8 cellular contexts compared by ENCODE assay signal in genomic region chr13:30616927-30617314, GRCh38. TPM values are rescaled to one million over a fixed set of nuclear protein-coding genes. Genes with fewer than 3 reads are reported as not detected.
DNase-seq lines count a peak whose midpoint lies in the region; ATAC-seq, FAIRE-seq and TF ChIP-seq lines count a peak whose summit lies in the region.

No MANE protein-coding gene starts in this region.

- H3K9ac ChIP-seq in SK-N-SH: peak overlapping the region; percentile 99
- H3K9ac ChIP-seq in colonic mucosa (ENCODE audit: low read depth in 2 of 2, low read length in 2 of 2): peak overlapping the region; percentile 94 to 96

- no peak overlapping the region for H3K27ac Mint-ChIP-seq in stimulated activated effector memory CD8-positive, alpha-beta T cell treated with anti-CD3 and anti-CD28 coated beads, Interleukin-12 subunit alpha, Interleukin-12 subunit beta, amount 100 ng/mL, for 72 hours

- TF ChIP-seq POLR2A in A549 (IDR thresholded peaks at IDR 0.05; ENCODE audit: low read length): peak; percentile 66

- TF ChIP-seq CTCF in A549 (IDR thresholded peaks at IDR 0.05): no peak
- TF ChIP-seq CTCF in GM06990 (IDR thresholded peaks at IDR 0.05; ENCODE audit: insufficient read depth, low read length, poor library complexity, severe bottlenecking): no peak
- TF ChIP-seq CTCF in SK-N-SH (IDR thresholded peaks at IDR 0.05): no peak
- TF ChIP-seq CTCF in colonic mucosa (IDR thresholded peaks at IDR 0.05): no peak

- 1% methylated on average over 12 of the region's 12 CpGs for WGBS in A549 (ENCODE audit: missing lambda C conversion rate)
- WGBS in SK-N-SH (ENCODE audit: low lambda C conversion rate): 2% methylated on average over 12 of the region's 12 CpGs

- H3K36me3 Mint-ChIP-seq in stimulated activated effector memory CD8-positive, alpha-beta T cell treated with anti-CD3 and anti-CD28 coated beads, Interleukin-12 subunit alpha, Interleukin-12 subunit beta, amount 100 ng/mL, for 72 hours: peaks cover 18% of the 10 kb centered on the region

- TF ChIP-seq EP300 in A549 (IDR thresholded peaks at IDR 0.05) (no peak), SK-N-SH (IDR thresholded peaks at IDR 0.05; ENCODE audit: borderline replicate concordance in 1 of 2, low read depth in 1 of 2, low read length in 1 of 2) (no peak)

- H4K20me1 ChIP-seq in SK-N-SH (ENCODE audit: insufficient read depth): peaks cover 20% of the 10 kb centered on the region; the same call in 1 of the 2 replicates

- CTCF ChIA-PET in A549 (lab: Yijun Ruan, JAX) (interaction anchor here (0.7 to 1.0 kb wide), 2 partner anchors 15 to 249 kb away, joined by 3 read pairs; no protein-coding TSS in a partner anchor), SK-N-SH (lab: Yijun Ruan, JAX) (interaction anchor here (0.7 to 2.1 kb wide), 5 partner anchors 10 to 484 kb away, joined by 3 to 8 read pairs (median 4); no protein-coding TSS in a partner anchor)

- H3K4me1 Mint-ChIP-seq in stimulated activated effector memory CD8-positive, alpha-beta T cell treated with anti-CD3 and anti-CD28 coated beads, Interleukin-12 subunit alpha, Interleukin-12 subunit beta, amount 100 ng/mL, for 72 hours: peaks cover 5% of the 10 kb centered on the region

- no peak overlapping the region for H3K4me3 Mint-ChIP-seq in stimulated activated effector memory CD8-positive, alpha-beta T cell treated with anti-CD3 and anti-CD28 coated beads, Interleukin-12 subunit alpha, Interleukin-12 subunit beta, amount 100 ng/mL, for 72 hours

- H3K79me2 ChIP-seq in SK-N-SH (ENCODE audit: insufficient read depth): peaks cover 82% of the 10 kb centered on the region

- H3K27ac ChIP-seq in A549 (peak overlapping the region; percentile 96 to 98), SK-N-SH (ENCODE audit: low read depth in 2 of 2, low read length in 1 of 2) (peak overlapping the region; percentile 100), colonic mucosa (peak overlapping the region; percentile 99)

- intact Hi-C loops in colonic mucosa (cut with DNase I): loop anchor here (10.0 kb wide), 1 partner anchor 152 kb away; the partner anchor contains the start of gene HMGB1

- peaks cover 14% of the 10 kb centered on the region for H3F3A ChIP-seq in SK-N-SH (replicated peaks; ENCODE audit: insufficient read depth)

- POLR2A ChIA-PET in A549 (lab: Yijun Ruan, JAX): interaction anchor here (0.6 to 2.7 kb wide), 17 partner anchors 8 to 485 kb away, joined by 3 to 17 read pairs (median 5); partner anchors contain the start of genes HMGB1 and UBE2L5
- POLR2A ChIA-PET in SK-N-SH (lab: Yijun Ruan, JAX): interaction anchor here (0.7 to 3.6 kb wide), 9 partner anchors 8 to 484 kb away, joined by 3 to 25 read pairs (median 6); partner anchors contain the start of gene HMGB1

- H2AFZ ChIP-seq in SK-N-SH (ENCODE audit: low read depth): 0 out of 2 replicates have a peak overlapping the region, but pooled peaks have one; percentile 73

- H3K4me2 ChIP-seq in A549 (peak overlapping the region; percentile 97), SK-N-SH (peak overlapping the region; percentile 95)

- H3K4me3 ChIP-seq in A549: peak overlapping the region; percentile 74
- peak overlapping the region; percentile 97 for H3K4me3 ChIP-seq in GM06990 (replicated peaks; ENCODE audit: low read depth, low read length)
- H3K4me3 ChIP-seq in SK-N-SH (ENCODE audit: low read depth in 2 of 2, low read length in 1 of 2): peak overlapping the region; percentile 96 to 98
- peak overlapping the region; percentile 79 for H3K4me3 ChIP-seq in colonic mucosa

- no peak for TF ChIP-seq RAD21 in A549 (conservative IDR thresholded peaks at IDR 0.05 in 1 of 2, IDR thresholded peaks at IDR 0.05 in 1 of 2)
- peak; percentile 21 for TF ChIP-seq RAD21 in SK-N-SH (IDR thresholded peaks at IDR 0.05; ENCODE audit: low read length)

- DNase-seq in A549 (ENCODE audit: low read depth in 1 of 2, low spot score in 1 of 2) (peak; percentile 49 to 88), GM06990 (ENCODE audit: extremely low read depth, insufficient read length) (no peak), NCI-H1048 (lab: John Stamatoyannopoulos, UW) (peak; percentile 29), SK-N-SH (peak; percentile 64), colonic mucosa (peak; percentile 77), kidney glomerular epithelial cell (lab: John Stamatoyannopoulos, UW) (peak; percentile 77)
- no peak for DNase-seq in stimulated activated effector memory CD8-positive, alpha-beta T cell treated with anti-CD3 and anti-CD28 coated beads, Interleukin-12 subunit alpha, Interleukin-12 subunit beta, amount 100 ng/mL, for 72 hours (ENCODE audit: low spot score in 2 of 2)

- no peak for FAIRE-seq in A549 (lab: Jason Lieb, UNC)

- H3K4me1 ChIP-seq in A549 (peaks cover 20% of the 10 kb centered on the region; the same call in 2 of the 3 replicates), SK-N-SH (ENCODE audit: control insufficient read depth in 1 of 2, insufficient read depth in 2 of 2, low read depth in 1 of 2, low read length in 1 of 2) (peaks cover 14% of the 10 kb centered on the region in 2 experiments; a peak in 3 of 4 replicates), colonic mucosa (peaks cover 12% of the 10 kb centered on the region)

- H3K9me2 ChIP-seq in SK-N-SH: no peaks in the 10 kb centered on the region

- H3K27me3 ChIP-seq in GM06990 (replicated peaks; ENCODE audit: control insufficient read depth, insufficient read depth, low read length): no peaks in the 10 kb centered on the region
- H3K27me3 ChIP-seq in SK-N-SH (ENCODE audit: insufficient read depth): no peaks in the 10 kb centered on the region
- no peaks in the 10 kb centered on the region for H3K27me3 ChIP-seq in colonic mucosa

- H3K36me3 ChIP-seq in GM06990 (ENCODE audit: control insufficient read depth, insufficient read depth, low read length): no peaks in the 10 kb centered on the region; the same call in 1 of the 2 replicates
- peaks cover 1 to 11% of the 10 kb centered on the region in 2 experiments for H3K36me3 ChIP-seq in SK-N-SH (replicated peaks in 1 of 2; ENCODE audit: control insufficient read depth in 1 of 2, insufficient read depth in 2 of 2, low read length in 1 of 2)
- no peaks in the 10 kb centered on the region for H3K36me3 ChIP-seq in colonic mucosa

- H3K9me3 Mint-ChIP-seq in stimulated activated effector memory CD8-positive, alpha-beta T cell treated with anti-CD3 and anti-CD28 coated beads, Interleukin-12 subunit alpha, Interleukin-12 subunit beta, amount 100 ng/mL, for 72 hours: no peaks in the 10 kb centered on the region

- ATAC-seq in A549 (peak; percentile 72 to 75), HG02642 (IDR thresholded peaks at IDR 0.05; ENCODE audit: poor library complexity, unreplicated experiment) (peak; percentile 25)
- peak; percentile 53 for ATAC-seq in stimulated activated effector memory CD8-positive, alpha-beta T cell treated with anti-CD3 and anti-CD28 coated beads, Interleukin-12 subunit alpha, Interleukin-12 subunit beta, amount 100 ng/mL, for 72 hours

- H3K9me3 ChIP-seq in A549 (no peaks in the 10 kb centered on the region), SK-N-SH (no peaks in the 10 kb centered on the region), colonic mucosa (no peaks in the 10 kb centered on the region)

TF ChIP-seq in A549, 52 proteins besides CTCF, POLR2A, EP300 and RAD21 (continues in another document):
- TF ChIP-seq USF2 (IDR thresholded peaks at IDR 0.05): peak; percentile 86

TF ChIP-seq in SK-N-SH, 30 proteins besides CTCF, POLR2A, EP300 and RAD21 (continues in another document):
- TF ChIP-seq NRF1 (IDR thresholded peaks at IDR 0.05; ENCODE audit: low read depth, low read length) (no peak), FOXM1 (IDR thresholded peaks at IDR 0.05; ENCODE audit: low read depth) (no peak), TEAD4 (IDR thresholded peaks at IDR 0.05; ENCODE audit: borderline replicate concordance, insufficient read depth) (no peak), MXI1 (IDR thresholded peaks at IDR 0.05; ENCODE audit: low read depth, low read length) (no peak; the same call in 1 of the 2 replicates), NFIC (IDR thresholded peaks at IDR 0.05; ENCODE audit: borderline replicate concordance) (no peak), RXRA (IDR thresholded peaks at IDR 0.05; ENCODE audit: borderline replicate concordance, low read depth) (no peak), GABPA (IDR thresholded peaks at IDR 0.05; ENCODE audit: low read depth) (no peak), PBX3 (IDR thresholded peaks at IDR 0.05) (no peak)

RNA-seq across cellular contexts. Expression of gene USPL1, which starts 0.8 kb away (rescaled TPM):
- polyA plus RNA-seq in A549 (2011; rRNA removed) (22.7 and 23.0 TPM in 2 replicates), A549 (2017; fragmentation: RNase III; extraction: RNeasy Plus Mini Kit Qiagen cat#74134 plus additional on column Dnase treatment) (7.4 to 8.1 TPM (median 7.6 TPM) in 3 replicates), SK-N-SH (2012; rRNA removed) (6.4 and 9.2 TPM in 2 replicates)
- polyA plus RNA-seq in A549 (2012; cell fraction: cytosol; rRNA removed): 4.1 and 4.5 TPM in 2 replicates
- 5.4 and 7.7 TPM in 2 replicates for polyA plus RNA-seq in A549 (2012; cell fraction: nucleus; rRNA removed)
- 12.1 and 13.9 TPM in 2 replicates for polyA minus RNA-seq in A549 (2011; rRNA and poly(A)+ RNA removed)
- polyA plus RNA-seq in SK-N-SH (2012; cell fraction: cytosol; rRNA removed): 8.1 and 9.0 TPM in 2 replicates
- 12.4 and 22.4 TPM in 2 replicates for polyA plus RNA-seq in SK-N-SH (2012; cell fraction: nucleus; rRNA removed)
- 10 to 100 TPM in 1 of 2 donors, 1 to 10 TPM in 1; 8.8 to 14.8 TPM for total RNA-seq in colonic mucosa

Comparison
In these comparisons a context has a peak if more than half of its experiments do, and no peak if none do; other contexts are left out.
1. DNase-seq: peak in A549 (2 of 2), NCI-H1048 (single experiment), SK-N-SH (single experiment), colonic mucosa (single experiment) and kidney glomerular epithelial cell (single experiment); none in GM06990 (single experiment) and stimulated activated effector memory CD8-positive, alpha-beta T cell treated with anti-CD3 and anti-CD28 coated beads, Interleukin-12 subunit alpha, Interleukin-12 subunit beta, amount 100 ng/mL, for 72 hours (0 of 2).
2. Of the 12 proteins assayed by ChIP-seq in both A549 and SK-N-SH: peak only in A549: none; only in SK-N-SH: CHD2 and RAD21; in both: USF2; in neither: 9.
3. Peak in every context shown above with its lines, with median percentiles within 50 percentile points of each other: ATAC-seq, H3K27ac ChIP-seq and H3K4me3 ChIP-seq.